In genomic region chr16:25030420-25031131, GRCh38 we compare ENCODE assay signal across 1 cellular context.
TF ChIP-seq lines count a peak whose summit lies in the region.

No MANE protein-coding gene starts in this region.

TF ChIP-seq in H1, 55 proteins besides CTCF, POLR2A, EP300 and RAD21 (continued from another document):
- no peak for TF ChIP-seq USF2 (IDR thresholded peaks at IDR 0.05; ENCODE audit: low read length)
- no peak for TF ChIP-seq SP4 (IDR thresholded peaks at IDR 0.05; ENCODE audit: low read length)
- no peak for TF ChIP-seq EZH2 (IDR thresholded peaks at IDR 0.05; ENCODE audit: low read depth, low read length, severe bottlenecking)
- no peak for TF ChIP-seq SIX5 (IDR thresholded peaks at IDR 0.05; ENCODE audit: low read depth, low read length)
- TF ChIP-seq HDAC6 (IDR thresholded peaks at IDR 0.05; ENCODE audit: low read depth, low read length), result no peak
- no peak for TF ChIP-seq POU5F1 (IDR thresholded peaks at IDR 0.05; ENCODE audit: low read depth, low read length)
- TF ChIP-seq, protein P1, sequence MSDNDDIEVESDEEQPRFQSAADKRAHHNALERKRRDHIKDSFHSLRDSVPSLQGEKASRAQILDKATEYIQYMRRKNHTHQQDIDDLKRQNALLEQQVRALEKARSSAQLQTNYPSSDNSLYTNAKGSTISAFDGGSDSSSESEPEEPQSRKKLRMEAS (IDR thresholded peaks at IDR 0.05), result no peak
- TF ChIP-seq SUZ12 (IDR thresholded peaks at IDR 0.05; ENCODE audit: low read length), result no peak
- TF ChIP-seq CTBP2 (IDR thresholded peaks at IDR 0.05; ENCODE audit: borderline replicate concordance, insufficient read depth, insufficient read length, low read length), result no peak
- no peak for TF ChIP-seq KDM5A (IDR thresholded peaks at IDR 0.05; ENCODE audit: low read length)
- TF ChIP-seq BRCA1 (IDR thresholded peaks at IDR 0.05; ENCODE audit: low read depth, low read length), result no peak
- TF ChIP-seq TAF7 (optimal IDR thresholded peaks at IDR 0.05; ENCODE audit: borderline replicate concordance, low read depth, low read length), result no peak
- no peak for TF ChIP-seq BACH1 (IDR thresholded peaks at IDR 0.05; ENCODE audit: low read length)
- TF ChIP-seq NRF1 (IDR thresholded peaks at IDR 0.05; ENCODE audit: low read depth, low read length), result no peak
- TF ChIP-seq CEBPB (IDR thresholded peaks at IDR 0.05; ENCODE audit: low read depth, low read length), result no peak
